Comparison of ENCODE assay signal across 1 cellular context in the genomic region with DNA sequence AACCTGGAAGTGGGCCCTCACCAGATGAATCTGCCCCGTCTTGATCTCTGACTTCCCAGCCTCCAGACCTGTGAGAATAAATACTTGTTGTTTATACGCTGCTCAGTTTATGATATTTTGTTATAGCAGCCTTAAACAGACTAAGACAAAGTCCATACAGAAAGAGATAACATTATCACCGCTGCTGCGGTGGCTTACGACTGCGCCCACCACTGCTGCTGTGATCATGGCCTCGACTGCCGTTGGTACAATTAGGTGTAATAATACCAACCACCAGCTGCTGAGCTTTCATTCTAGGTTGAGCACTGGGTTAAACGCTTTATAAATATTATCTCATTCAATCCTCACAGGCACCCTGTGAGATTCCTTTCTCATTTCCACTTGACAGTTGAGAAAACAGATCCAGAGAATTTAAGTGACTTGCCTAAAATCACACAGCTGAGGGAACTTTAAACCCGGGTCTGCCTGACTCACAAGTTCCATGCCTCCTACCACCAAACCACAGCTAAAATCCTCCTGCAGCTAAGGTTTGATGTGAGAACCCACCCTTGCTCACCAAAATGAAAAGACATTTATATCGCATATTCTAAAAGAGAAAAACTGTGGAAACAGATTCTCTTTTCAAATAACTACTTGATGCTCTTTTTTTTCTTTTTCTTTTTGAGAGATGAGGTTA.
TF ChIP-seq lines count a peak whose summit lies in the region.

No MANE protein-coding gene starts in this region.

TF ChIP-seq in IMR-90, 13 proteins besides CTCF, POLR2A, EP300 and RAD21:
- no peak for TF ChIP-seq RFX5 (IDR thresholded peaks at IDR 0.05; ENCODE audit: low read depth, low read length)
